ENCODE assay signal across 20 cellular contexts in genomic region chr11:12064954-12065280, GRCh38.
"Had no signal": no experiment of that assay in that cellular context is flagged by ENCODE, and none has a peak within 500 bp of the region (broad histone marks: within the 10 kb centered on the region; RNA-seq: fewer than 3 reads in every experiment).

No MANE protein-coding gene starts in this region.

- H3K36me3 Mint-ChIP-seq: immature natural killer cell; naive thymus-derived CD8-positive, alpha-beta T cell; stimulated activated naive B cell treated with anti-CD40 and anti-IgM and Interleukin-4, amounts not matched to agents 10 μg/mL and 1 μg/mL and 100 μg/mL, for 72 hours had no signal

- H3K4me3 ChIP-seq: dorsolateral prefrontal cortex, esophagus squamous epithelium, lung, mucosa of descending colon, testis, tibial nerve had no signal

- H3K27ac ChIP-seq: esophagus squamous epithelium, testis, tibial nerve had no signal

- H3K27me3 ChIP-seq: dorsolateral prefrontal cortex, esophagus squamous epithelium, testis, tibial nerve had no signal

- FAIRE-seq: endometrium had no signal

- H3K9me3 ChIP-seq: esophagus squamous epithelium, mucosa of descending colon, testis had no signal

- H3K4me3 Mint-ChIP-seq: immature natural killer cell; naive thymus-derived CD8-positive, alpha-beta T cell; stimulated activated naive B cell treated with anti-CD40 and anti-IgM and Interleukin-4, amounts not matched to agents 10 μg/mL and 1 μg/mL and 100 μg/mL, for 72 hours; stimulated activated naive CD8-positive, alpha-beta T cell treated with anti-CD3 and anti-CD28 coated beads, Interleukin-15, amount 100 ng/mL, for 72 hours had no signal

- DNase-seq: cortex of kidney; dorsolateral prefrontal cortex; effector CD8-positive, alpha-beta T cell; esophagus squamous epithelium; foreskin fibroblast; immature natural killer cell; left colon; left ventricle myocardium superior; mucosa of descending colon; naive thymus-derived CD8-positive, alpha-beta T cell; posterior cingulate gyrus; stimulated activated CD4-positive, alpha-beta T cell treated with anti-CD3 and anti-CD28 coated beads, Interleukin-2, amount 100 ng/mL, for 24 hours; stimulated activated CD4-positive, alpha-beta T cell treated with anti-CD3 and anti-CD28 coated beads, Interleukin-4, amount 100 ng/mL, for 4 hours; stimulated activated naive B cell treated with anti-CD40 and anti-IgM and Interleukin-4, amounts not matched to agents 10 μg/mL and 1 μg/mL and 100 μg/mL, for 72 hours; stimulated activated naive CD8-positive, alpha-beta T cell treated with anti-CD3 and anti-CD28 coated beads, Interleukin-15, amount 100 ng/mL, for 72 hours; testis had no signal

- H3K36me3 ChIP-seq: esophagus squamous epithelium, tibial nerve had no signal

- H3K27ac Mint-ChIP-seq: immature natural killer cell; naive thymus-derived CD8-positive, alpha-beta T cell; stimulated activated naive B cell treated with anti-CD40 and anti-IgM and Interleukin-4, amounts not matched to agents 10 μg/mL and 1 μg/mL and 100 μg/mL, for 72 hours; stimulated activated naive CD8-positive, alpha-beta T cell treated with anti-CD3 and anti-CD28 coated beads, Interleukin-15, amount 100 ng/mL, for 72 hours had no signal

- ATAC-seq: left ventricle myocardium superior; naive thymus-derived CD8-positive, alpha-beta T cell; sciatic nerve; stimulated activated naive B cell treated with anti-CD40 and anti-IgM and Interleukin-4, amounts not matched to agents 10 μg/mL and 1 μg/mL and 100 μg/mL, for 72 hours; stimulated activated naive CD8-positive, alpha-beta T cell treated with anti-CD3 and anti-CD28 coated beads, Interleukin-15, amount 100 ng/mL, for 72 hours had no signal

- H3K4me1 Mint-ChIP-seq: stimulated activated naive CD8-positive, alpha-beta T cell treated with anti-CD3 and anti-CD28 coated beads, Interleukin-15, amount 100 ng/mL, for 72 hours had no signal
